ENCODE assay signal across 15 cellular contexts in genomic region chr15:39455502-39455991, GRCh38.
A peak's percentile ranks its signal among the peaks of the same experiment; 100 is the strongest.
DNase-seq lines count a peak whose midpoint lies in the region; ATAC-seq, FAIRE-seq and TF ChIP-seq lines count a peak whose summit lies in the region.
"Had no signal": no experiment of that assay in that cellular context is flagged by ENCODE, and none has a peak within 500 bp of the region (broad histone marks: within the 10 kb centered on the region; RNA-seq: fewer than 3 reads in every experiment).

No MANE protein-coding gene starts in this region.

- ATAC-seq in psoas muscle: no peak

- H3K4me3 ChIP-seq in AG04450 (ENCODE audit: low read depth, low read length) (no peak overlapping the region), SK-N-SH (ENCODE audit: low read depth in 2 of 2, low read length in 1 of 2) (no peak overlapping the region), psoas muscle (no peak overlapping the region), SJCRH30 (no peak overlapping the region), ascending aorta (no peak overlapping the region)

- no peak for TF ChIP-seq RAD21 in SK-N-SH (IDR thresholded peaks at IDR 0.05; ENCODE audit: low read length)

- POLR2A ChIA-PET in AG04450 (lab: Yijun Ruan, JAX): interaction anchor here (1.1 kb wide), 1 partner anchor 125 kb away, joined by 4 read pairs; the partner anchor contains the start of gene THBS1
- POLR2A ChIA-PET in SK-N-SH (lab: Yijun Ruan, JAX): no interaction called here

- H3K4me2 ChIP-seq in SK-N-SH: no peak overlapping the region

- no peaks in the 10 kb centered on the region for H3K9me2 ChIP-seq in SK-N-SH

- H4K20me1 ChIP-seq in SK-N-SH (ENCODE audit: insufficient read depth): no peaks in the 10 kb centered on the region

- H3K79me2 ChIP-seq in SK-N-SH (ENCODE audit: insufficient read depth): no peaks in the 10 kb centered on the region

- no peak for TF ChIP-seq POLR2A in GM12891 (IDR thresholded peaks at IDR 0.05; ENCODE audit: low read depth, low read length)

- TF ChIP-seq EP300 in SK-N-SH (IDR thresholded peaks at IDR 0.05; ENCODE audit: borderline replicate concordance in 1 of 2, low read depth in 1 of 2, low read length in 1 of 2): no peak

- peaks cover 0 to 2% of the 10 kb centered on the region in 2 experiments; a peak in 2 of 4 replicates for H3K4me1 ChIP-seq in SK-N-SH (ENCODE audit: control insufficient read depth in 1 of 2, insufficient read depth in 2 of 2, low read depth in 1 of 2, low read length in 1 of 2)
- H3K4me1 ChIP-seq in psoas muscle: no peaks in the 10 kb centered on the region
- peaks cover 18% of the 10 kb centered on the region for H3K4me1 ChIP-seq in SJCRH30
- no peaks in the 10 kb centered on the region for H3K4me1 ChIP-seq in ascending aorta

- TF ChIP-seq CTCF in AG04450 (IDR thresholded peaks at IDR 0.05; ENCODE audit: low read depth, low read length) (no peak), SK-N-SH (IDR thresholded peaks at IDR 0.05) (no peak), psoas muscle (IDR thresholded peaks at IDR 0.05) (no peak), ascending aorta (IDR thresholded peaks at IDR 0.05) (no peak)

- no peaks in the 10 kb centered on the region for H3F3A ChIP-seq in SK-N-SH (replicated peaks; ENCODE audit: insufficient read depth)

- H3K36me3 ChIP-seq in SK-N-SH (replicated peaks in 1 of 2; ENCODE audit: control insufficient read depth in 1 of 2, insufficient read depth in 2 of 2, low read length in 1 of 2) (no peaks in the 10 kb centered on the region), psoas muscle (ENCODE audit: insufficient read depth in 1 of 2, low read depth in 1 of 2) (no peaks in the 10 kb centered on the region), SJCRH30 (no peaks in the 10 kb centered on the region), ascending aorta (no peaks in the 10 kb centered on the region)

- 27% methylated on average over 5 of the region's 5 CpGs for WGBS in SK-N-SH (ENCODE audit: low lambda C conversion rate)
- 69 to 79% (median 71%) methylated on average over 5 of the region's 5 CpGs for WGBS in psoas muscle, 3 donors

- H3K27me3 ChIP-seq in AG04450 (ENCODE audit: control insufficient read depth, insufficient read depth, low read length) (no peaks in the 10 kb centered on the region), SK-N-SH (ENCODE audit: insufficient read depth) (no peaks in the 10 kb centered on the region), psoas muscle (ENCODE audit: insufficient read depth in 3 of 3, low read length in 2 of 3) (no peaks in the 10 kb centered on the region), SJCRH30 (no peaks in the 10 kb centered on the region), ascending aorta (no peaks in the 10 kb centered on the region)

- H3K9me3 ChIP-seq in AG04450 (ENCODE audit: control insufficient read depth, insufficient read depth, low read length) (no peaks in the 10 kb centered on the region), SK-N-SH (no peaks in the 10 kb centered on the region), psoas muscle (no peaks in the 10 kb centered on the region), SJCRH30 (replicated peaks) (no peaks in the 10 kb centered on the region; the same call in 1 of the 2 replicates), ascending aorta (no peaks in the 10 kb centered on the region)

- DNase-seq in AG04450 (ENCODE audit: low read depth, low spot score) (peak; percentile 55), GM12891 (ENCODE audit: insufficient read length, low spot score) (no peak), SK-N-SH (peak; percentile 5), fibroblast of the conjunctiva (ENCODE audit: low read depth) (peak; percentile 82), psoas muscle (no peak), SJCRH30 (no peak), ascending aorta (ENCODE audit: low spot score in 2 of 2) (no peak), DMS153 (lab: John Stamatoyannopoulos, UW) (no peak)
- DNase-seq: activated B cell treated with CpG ODN at 0.5 μM for 24 hours; activated gamma-delta T cell treated with Interleukin-2 at 50 U/mL for 16 hours; GOT3; NCI-H1048; stimulated activated CD4-positive, alpha-beta T cell treated with anti-CD3 and anti-CD28 coated beads, Interleukin-4, amount 100 ng/mL, for 24 hours had no signal

- CTCF ChIA-PET in AG04450 (lab: Charles Lee): interaction anchor here (0.6 kb wide), 1 partner anchor 125 kb away, joined by 4 read pairs; no protein-coding TSS in a partner anchor
- CTCF ChIA-PET in SK-N-SH (lab: Yijun Ruan, JAX): interaction anchor here (0.9 to 1.2 kb wide), 2 partner anchors 29 to 639 kb away, joined by 3 read pairs; no protein-coding TSS in a partner anchor

- no peak for FAIRE-seq in GM12891 (lab: Jason Lieb, UNC)
- FAIRE-seq: D721Med, islet of Langerhans had no signal

- no peak overlapping the region for H3K9ac ChIP-seq in SK-N-SH

- H2AFZ ChIP-seq in SK-N-SH (ENCODE audit: low read depth): 0 out of 2 replicates have a peak overlapping the region, but pooled peaks have one; percentile 24

- no peak overlapping the region for H3K27ac ChIP-seq in AG04450 (ENCODE audit: low read depth, low read length)
- peak overlapping the region; percentile 11 to 27; a peak in 2 of 4 replicates for H3K27ac ChIP-seq in SK-N-SH (ENCODE audit: low read depth in 2 of 2, low read length in 1 of 2)
- H3K27ac ChIP-seq in psoas muscle: no peak overlapping the region
- no peak overlapping the region for H3K27ac ChIP-seq in SJCRH30
- no peak overlapping the region for H3K27ac ChIP-seq in ascending aorta

- intact Hi-C loops in psoas muscle (cut with DNase I) (no loop called here), ascending aorta (cut with DNase I) (no loop called here)

TF ChIP-seq in GM12891, 5 proteins besides CTCF, POLR2A, EP300 and RAD21:
- peak; percentile 79; the same call in 1 of the 2 replicates for TF ChIP-seq POU2F2 (IDR thresholded peaks at IDR 0.05; ENCODE audit: low read depth, low read length)
- no peak for TF ChIP-seq PAX5 (IDR thresholded peaks at IDR 0.05; ENCODE audit: insufficient read depth, low read length, severe bottlenecking)
TF ChIP-seq in GM12891: peak in this region for 1.

TF ChIP-seq in SK-N-SH, 30 proteins besides CTCF, POLR2A, EP300 and RAD21:
- TF ChIP-seq USF1 (IDR thresholded peaks at IDR 0.05; ENCODE audit: borderline replicate concordance, low read depth) (no peak), TCF12 (IDR thresholded peaks at IDR 0.05) (peak; percentile 72)

Comparison
In these comparisons a context has a peak if more than half of its experiments do, and no peak if none do; other contexts are left out.
1. DNase-seq: peak in AG04450 (single experiment), SK-N-SH (single experiment) and fibroblast of the conjunctiva (single experiment); none in GM12891 (single experiment), psoas muscle (0 of 2), SJCRH30 (0 of 2), ascending aorta (0 of 2) and DMS153 (single experiment).
2. H3K27ac ChIP-seq: peak in SK-N-SH (2 of 2); none in AG04450 (single experiment), psoas muscle (single experiment), SJCRH30 (single experiment) and ascending aorta (0 of 2).